In the genomic region with DNA sequence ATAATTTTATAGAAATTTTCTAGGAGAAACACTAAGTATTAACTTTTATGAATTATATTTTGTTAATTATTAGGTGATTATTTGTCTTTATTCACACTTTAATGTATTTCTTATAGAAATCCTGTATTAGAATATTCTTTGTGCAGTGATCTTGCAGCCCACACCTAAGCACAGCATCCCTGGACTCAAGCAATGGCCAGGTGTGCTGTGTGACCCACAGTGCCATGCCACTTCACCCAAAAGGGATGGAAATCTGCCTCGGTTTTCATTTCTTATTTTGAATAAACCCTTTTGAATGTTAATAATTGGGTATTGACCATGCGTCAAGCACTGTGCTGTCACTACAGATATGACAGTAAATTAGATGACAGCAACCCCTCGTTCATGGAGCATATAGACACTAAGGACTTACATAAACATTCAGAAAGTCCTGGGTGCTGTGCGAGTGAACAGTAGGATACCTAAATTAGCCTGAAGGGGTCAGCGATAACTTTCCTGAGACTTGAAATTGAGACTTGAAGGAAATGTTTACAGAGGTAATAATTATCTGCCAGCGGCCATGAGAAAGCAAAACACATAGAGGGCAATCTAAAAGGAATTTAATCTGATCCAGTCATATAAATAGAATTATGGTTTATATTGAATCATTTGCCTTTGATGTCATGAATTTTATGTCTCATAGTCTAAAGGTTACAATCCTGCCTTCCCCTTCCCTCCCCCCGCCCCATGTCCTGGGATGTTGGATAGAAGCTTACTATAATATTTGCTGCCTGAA, we compare ENCODE assay signal across 1 cellular context.
TF ChIP-seq lines count a peak whose summit lies in the region.

No MANE protein-coding gene starts in this region.

TF ChIP-seq in K562, 482 proteins besides CTCF, POLR2A, EP300 and RAD21:
- TF ChIP-seq, protein P1, sequence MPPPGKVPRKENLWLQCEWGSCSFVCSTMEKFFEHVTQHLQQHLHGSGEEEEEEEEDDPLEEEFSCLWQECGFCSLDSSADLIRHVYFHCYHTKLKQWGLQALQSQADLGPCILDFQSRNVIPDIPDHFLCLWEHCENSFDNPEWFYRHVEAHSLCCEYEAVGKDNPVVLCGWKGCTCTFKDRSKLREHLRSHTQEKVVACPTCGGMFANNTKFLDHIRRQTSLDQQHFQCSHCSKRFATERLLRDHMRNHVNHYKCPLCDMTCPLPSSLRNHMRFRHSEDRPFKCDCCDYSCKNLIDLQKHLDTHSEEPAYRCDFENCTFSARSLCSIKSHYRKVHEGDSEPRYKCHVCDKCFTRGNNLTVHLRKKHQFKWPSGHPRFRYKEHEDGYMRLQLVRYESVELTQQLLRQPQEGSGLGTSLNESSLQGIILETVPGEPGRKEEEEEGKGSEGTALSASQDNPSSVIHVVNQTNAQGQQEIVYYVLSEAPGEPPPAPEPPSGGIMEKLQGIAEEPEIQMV (tag; conservative IDR thresholded peaks at IDR 0.05; ENCODE audit: low read depth): no peak
- TF ChIP-seq KLF16 (IDR thresholded peaks at IDR 0.05): 0 out of 2 replicates have a peak, but pooled peaks have one; percentile 2
- peak; percentile 13; the same call in 1 of the 2 replicates for TF ChIP-seq NFE2 (IDR thresholded peaks at IDR 0.05; ENCODE audit: low read depth)
TF ChIP-seq in K562: peak in this region for 2.
